22 cellular contexts compared by ENCODE assay signal in genomic region chr10:98193030-98193429, GRCh38.
"Had no signal": no experiment of that assay in that cellular context is flagged by ENCODE, and none has a peak within 500 bp of the region (broad histone marks: within the 10 kb centered on the region; RNA-seq: fewer than 3 reads in every experiment).

No MANE protein-coding gene starts in this region.

- H3K9me3 ChIP-seq: SJSA1 had no signal

- H3K27me3 ChIP-seq: SJSA1 had no signal

- FAIRE-seq: HTR-8/SVneo, RCC 7860 had no signal

- DNase-seq: Kasumi-1, MM.1S, NCI-H1092 treated with DMSO at 0.1 percent for 48 hours, NCI-H1436, NCI-H187, NCI-H2029, NCI-H2081 treated with DMSO at 0.1 percent for 48 hours, NCI-H2171, NCI-H226, NCI-H446 treated with DMSO at 0.1 percent for 48 hours, NCI-H510A treated with DMSO at 0.1 percent for 48 hours, NCI-H526 treated with DMSO at 0.1 percent for 48 hours, NCI-H748 treated with DMSO at 0.1 percent for 48 hours, Right ventricle myocardium superior, RPMI8226, SIG-M5 had no signal

- H3K9ac ChIP-seq: KMS-11 had no signal

- H3K27ac ChIP-seq: HL-60, KMS-11, SJSA1, SK-N-MC had no signal

- H3K4me1 ChIP-seq: SJSA1 had no signal

- H3K4me2 ChIP-seq: KMS-11 had no signal

- H3K4me3 ChIP-seq: SJSA1, SK-N-MC had no signal
